1 cellular context compared by ENCODE assay signal in genomic region chr11:57711414-57712255, GRCh38.
A peak's percentile ranks its signal among the peaks of the same experiment; 100 is the strongest.
TF ChIP-seq lines count a peak whose summit lies in the region.

Gene MED19 (minus strand): TSS chr11:57712215. CDS start chr11:57712179, 36 bp downstream.

TF ChIP-seq in K562, 482 proteins besides CTCF, POLR2A, EP300 and RAD21 (continued from another document):
- TF ChIP-seq KDM4B (IDR thresholded peaks at IDR 0.05; ENCODE audit: borderline replicate concordance in 2 of 2, low read depth in 1 of 2) (peak in 1 of 2 experiments; percentile 60; a peak in 2 of 4 replicates), ATF4 (CRISPR knock-in tag; IDR thresholded peaks at IDR 0.05) (no peak), PHB (CRISPR knock-in tag; IDR thresholded peaks at IDR 0.05) (0 out of 2 replicates have a peak, but pooled peaks have one; percentile 9), TEAD1 (CRISPR knock-in tag; IDR thresholded peaks at IDR 0.05) (peak in 1 of 2 experiments; percentile 32; a peak in 1 of 4 replicates), EGR1 (conservative IDR thresholded peaks at IDR 0.05) (peak; percentile 86), MAZ (CRISPR knock-in tag; conservative IDR thresholded peaks at IDR 0.05 in 1 of 2, IDR thresholded peaks at IDR 0.05 in 1 of 2) (peak; percentile 64 to 80; a peak in 3 of 4 replicates), SRSF1 (IDR thresholded peaks at IDR 0.05; ENCODE audit: low read depth, low read length) (no peak), SMARCE1 (IDR thresholded peaks at IDR 0.05) (0 out of 2 replicates have a peak, but pooled peaks have one; percentile 10), TEAD4 (IDR thresholded peaks at IDR 0.05; ENCODE audit: low read length) (peak; percentile 5; the same call in 1 of the 2 replicates), TEAD4 (CRISPR knock-in tag; IDR thresholded peaks at IDR 0.05; ENCODE audit: borderline replicate concordance) (no peak), ZNF23 (CRISPR knock-in tag; IDR thresholded peaks at IDR 0.05) (no peak), KLF13 (tag; IDR thresholded peaks at IDR 0.05; ENCODE audit: borderline replicate concordance, low read depth) (0 out of 2 replicates have a peak, but pooled peaks have one; percentile 25), PHB2 (IDR thresholded peaks at IDR 0.05; ENCODE audit: low read depth) (no peak), TFAP4 (CRISPR knock-in tag; IDR thresholded peaks at IDR 0.05; ENCODE audit: borderline replicate concordance) (no peak; the same call in 1 of the 2 replicates), SRSF9 (IDR thresholded peaks at IDR 0.05; ENCODE audit: borderline replicate concordance, low read depth, low read length) (no peak), JUNB (CRISPR knock-in tag; conservative IDR thresholded peaks at IDR 0.05) (no peak), NKRF (IDR thresholded peaks at IDR 0.05; ENCODE audit: borderline replicate concordance) (peak; percentile 80), ESRRB (CRISPR knock-in tag; IDR thresholded peaks at IDR 0.05; ENCODE audit: borderline replicate concordance) (no peak), RFX1 (IDR thresholded peaks at IDR 0.05) (peak; percentile 97), ZNF263 (CRISPR knock-in tag; IDR thresholded peaks at IDR 0.05; ENCODE audit: borderline replicate concordance) (peak; percentile 38; the same call in 1 of the 2 replicates), NR3C1 (CRISPR knock-in tag; IDR thresholded peaks at IDR 0.05) (no peak), HINFP (tag; conservative IDR thresholded peaks at IDR 0.05; ENCODE audit: low read depth) (no peak), MED1 (CRISPR knock-in tag; IDR thresholded peaks at IDR 0.05; ENCODE audit: borderline replicate concordance) (no peak), RBFOX2 (IDR thresholded peaks at IDR 0.05; ENCODE audit: low read depth, low read length) (peak; percentile 81), ZNF764 (CRISPR knock-in tag; IDR thresholded peaks at IDR 0.05; ENCODE audit: low read depth) (no peak), SOX6 (IDR thresholded peaks at IDR 0.05) (peak; percentile 40; the same call in 1 of the 2 replicates), HMBOX1 (IDR thresholded peaks at IDR 0.05) (0 out of 2 replicates have a peak, but pooled peaks have one; percentile 29), HEY1 (CRISPR knock-in tag; IDR thresholded peaks at IDR 0.05; ENCODE audit: borderline replicate concordance) (no peak), ZFX (CRISPR knock-in tag; IDR thresholded peaks at IDR 0.05) (no peak), NFYB (IDR thresholded peaks at IDR 0.05; ENCODE audit: extremely low read depth, insufficient read length) (peak; percentile 66), HMGN3 (IDR thresholded peaks at IDR 0.05; ENCODE audit: borderline replicate concordance, extremely low read depth, insufficient read length, low read depth, low read length) (peak; percentile 52), SIN3A (IDR thresholded peaks at IDR 0.05; ENCODE audit: borderline replicate concordance in 2 of 2, control insufficient read depth in 1 of 2, low read depth in 2 of 2, low read length in 2 of 2) (peak; percentile 74 to 92; a peak in 3 of 4 replicates)
TF ChIP-seq in K562: peak in this region for 62.
